Comparison of ENCODE assay signal across 10 cellular contexts in genomic region chr7:108308913-108309312, GRCh38.
DNase-seq lines count a peak whose midpoint lies in the region; ATAC-seq and TF ChIP-seq lines count a peak whose summit lies in the region.
"Had no signal": no experiment of that assay in that cellular context is flagged by ENCODE, and none has a peak within 500 bp of the region (broad histone marks: within the 10 kb centered on the region; RNA-seq: fewer than 3 reads in every experiment).

No MANE protein-coding gene starts in this region.

- no peaks in the 10 kb centered on the region for H3F3A ChIP-seq in SK-N-SH (replicated peaks; ENCODE audit: insufficient read depth)

- CTCF ChIA-PET in A673 (lab: Charles Lee) (interaction anchor here (0.6 kb wide), 1 partner anchor 132 kb away, joined by 4 read pairs; no protein-coding TSS in a partner anchor), SK-N-SH (lab: Yijun Ruan, JAX) (interaction anchor here (1.3 to 3.3 kb wide), 4 partner anchors 14 to 127 kb away, joined by 3 to 13 read pairs (median 4); no protein-coding TSS in a partner anchor)

- H3K4me2 ChIP-seq in SK-N-SH = no peak overlapping the region

- H3K36me3 ChIP-seq in A673 (ENCODE audit: insufficient read depth, low read length, poor library complexity, severe bottlenecking) (no peaks in the 10 kb centered on the region), SK-N-SH (replicated peaks in 1 of 2; ENCODE audit: control insufficient read depth in 1 of 2, insufficient read depth in 2 of 2, low read length in 1 of 2) (peaks cover 0 to 8% of the 10 kb centered on the region in 2 experiments), gastroesophageal sphincter (no peaks in the 10 kb centered on the region)

- TF ChIP-seq RAD21 in SK-N-SH (IDR thresholded peaks at IDR 0.05; ENCODE audit: low read length) = no peak

- H3K79me2 ChIP-seq in SK-N-SH (ENCODE audit: insufficient read depth) = no peaks in the 10 kb centered on the region

- H3K9ac ChIP-seq in SK-N-SH = no peak overlapping the region

- no peak for TF ChIP-seq POLR2A in gastroesophageal sphincter (IDR thresholded peaks at IDR 0.05)

- POLR2A ChIA-PET in A673 (lab: Charles Lee; ENCODE audit: low non-redundant PET) = no interaction called here
- POLR2A ChIA-PET in SK-N-SH (lab: Yijun Ruan, JAX) = interaction anchor here (1.1 kb wide), 1 partner anchor 16 kb away, joined by 3 read pairs; no protein-coding TSS in a partner anchor

- ATAC-seq in GM21576 (IDR thresholded peaks at IDR 0.05; ENCODE audit: unreplicated experiment) (peak; percentile 53), gastroesophageal sphincter (peak; percentile 22), GM18498 (IDR thresholded peaks at IDR 0.05; ENCODE audit: unreplicated experiment) (no peak)

- BruUV-seq in A673 (replicated peaks; lab: Mats Ljungman, UMichigan) = no TSS peak

- no peaks in the 10 kb centered on the region for H3K27me3 ChIP-seq in A673 (replicated peaks; ENCODE audit: insufficient read depth, low read depth, low read length, poor library complexity)
- no peaks in the 10 kb centered on the region for H3K27me3 ChIP-seq in SK-N-SH (ENCODE audit: insufficient read depth)
- H3K27me3 ChIP-seq in gastroesophageal sphincter = no peaks in the 10 kb centered on the region

- DNase-seq in A673 (ENCODE audit: low spot score) (peak; percentile 61), SK-N-SH (no peak), superior temporal gyrus (ENCODE audit: extremely low spot score) (no peak), coronary artery (ENCODE audit: low spot score) (no peak), NCI-H2029 (lab: John Stamatoyannopoulos, UW) (no peak)
- DNase-seq: activated CD4-positive, alpha-beta T cell treated with anti-CD3 and anti-CD28 coated beads, Interleukin-2, amount 50 U/mL, for 48 hours; NCI-H2081 treated with DMSO at 0.1 percent for 48 hours had no signal

- TF ChIP-seq CTCF in A673 (conservative IDR thresholded peaks at IDR 0.05; ENCODE audit: low read depth, low read length) (no peak), SK-N-SH (IDR thresholded peaks at IDR 0.05) (no peak), gastroesophageal sphincter (IDR thresholded peaks at IDR 0.05) (no peak), coronary artery (IDR thresholded peaks at IDR 0.05) (no peak)

- H4K20me1 ChIP-seq in SK-N-SH (ENCODE audit: insufficient read depth) = no peaks in the 10 kb centered on the region

- H3K4me1 ChIP-seq in A673 (ENCODE audit: insufficient read depth, low read length, poor library complexity, severe bottlenecking) (peaks cover 59% of the 10 kb centered on the region), SK-N-SH (ENCODE audit: control insufficient read depth in 1 of 2, insufficient read depth in 2 of 2, low read depth in 1 of 2, low read length in 1 of 2) (peaks cover 19 to 31% of the 10 kb centered on the region in 2 experiments), gastroesophageal sphincter (peaks cover 0 to 5% (median 0%) of the 10 kb centered on the region in 3 donors)

- intact Hi-C loops in A673 (cut with micrococcal nuclease; ENCODE audit: unreplicated experiment) = no loop called here

- 22% methylated on average over 2 of the region's 2 CpGs for WGBS in SK-N-SH (ENCODE audit: low lambda C conversion rate)
- WGBS in gastroesophageal sphincter (ENCODE audit: low coverage in 1 of 2), 2 donors = 67% methylated on average over 2 of the region's 2 CpGs

- no peak overlapping the region for H3K4me3 ChIP-seq in A673 (ENCODE audit: low read depth, low read length, poor library complexity, severe bottlenecking)
- no peak overlapping the region for H3K4me3 ChIP-seq in SK-N-SH (ENCODE audit: low read depth in 2 of 2, low read length in 1 of 2)
- H3K4me3 ChIP-seq in gastroesophageal sphincter = no peak overlapping the region
- H3K4me3 ChIP-seq in coronary artery = no peak overlapping the region

- H3K27ac ChIP-seq in A673 (ENCODE audit: low read depth, low read length, poor library complexity, severe bottlenecking) = no peak overlapping the region
- peak overlapping the region in 1 of 2 experiments; percentile 69; a peak in 2 of 4 replicates for H3K27ac ChIP-seq in SK-N-SH (ENCODE audit: low read depth in 2 of 2, low read length in 1 of 2)
- H3K27ac ChIP-seq in gastroesophageal sphincter = peak overlapping the region in 1 of 4 donors; percentile 20
- H3K27ac ChIP-seq in coronary artery = no peak overlapping the region

- H2AFZ ChIP-seq in SK-N-SH (ENCODE audit: low read depth) = no peak overlapping the region

- TF ChIP-seq EP300 in SK-N-SH (IDR thresholded peaks at IDR 0.05; ENCODE audit: borderline replicate concordance in 1 of 2, low read depth in 1 of 2, low read length in 1 of 2) = no peak
- no peak for TF ChIP-seq EP300 in gastroesophageal sphincter (IDR thresholded peaks at IDR 0.05)

- H3K9me3 ChIP-seq in A673 (ENCODE audit: low read depth, low read length, poor library complexity, severe bottlenecking) = no peaks in the 10 kb centered on the region
- H3K9me3 ChIP-seq in SK-N-SH = no peaks in the 10 kb centered on the region
- H3K9me3 ChIP-seq in gastroesophageal sphincter = no peaks in the 10 kb centered on the region

- no peaks in the 10 kb centered on the region for H3K9me2 ChIP-seq in SK-N-SH

TF ChIP-seq in SK-N-SH, 30 proteins besides CTCF, POLR2A, EP300 and RAD21:
- TF ChIP-seq FOXM1 (IDR thresholded peaks at IDR 0.05; ENCODE audit: low read depth) (no peak), REST (IDR thresholded peaks at IDR 0.05; ENCODE audit: low read depth, low read length) (no peak), TAF1 (IDR thresholded peaks at IDR 0.05; ENCODE audit: borderline replicate concordance, low read depth, low read length) (no peak), MXI1 (IDR thresholded peaks at IDR 0.05; ENCODE audit: low read depth, low read length) (0 out of 2 replicates have a peak, but pooled peaks have one; percentile 33)
